In the genomic region with DNA sequence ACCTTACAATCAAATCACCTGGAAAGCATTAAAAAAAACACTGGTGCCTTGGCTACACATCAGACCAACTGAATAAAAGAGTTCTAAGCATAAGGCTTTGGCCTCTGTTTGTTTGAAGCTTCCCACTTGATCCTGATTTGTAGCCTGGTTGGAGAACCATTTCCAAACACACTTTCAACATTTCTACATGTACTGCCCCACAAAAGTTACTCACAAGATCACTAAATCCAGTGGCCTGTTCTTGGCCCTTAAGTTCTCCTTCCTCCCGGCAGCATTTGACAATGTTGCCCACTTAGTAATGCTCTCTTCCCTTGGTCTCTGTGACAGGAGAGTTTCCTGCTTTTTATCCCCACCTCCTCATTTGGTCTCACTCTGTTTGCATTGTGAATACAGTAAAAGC, we compare ENCODE assay signal across 3 cellular contexts.
TF ChIP-seq lines count a peak whose summit lies in the region.

No MANE protein-coding gene starts in this region.

TF ChIP-seq in SK-N-SH, 30 proteins besides CTCF, POLR2A, EP300 and RAD21:
- TF ChIP-seq POLR2AphosphoS5 (IDR thresholded peaks at IDR 0.05; ENCODE audit: low read depth, low read length) (0 out of 2 replicates have a peak, but pooled peaks have one; percentile 19), EZH2phosphoT487 (IDR thresholded peaks at IDR 0.05; ENCODE audit: borderline replicate concordance, low read depth) (no peak)

TF ChIP-seq in SK-N-SH treated with all-trans-retinoic acid at 6 μM for 48 hours, 23 proteins besides CTCF, POLR2A, EP300 and RAD21:
- TF ChIP-seq SNAI2 (CRISPR knock-in tag; IDR thresholded peaks at IDR 0.05) (no peak), BACH2 (CRISPR knock-in tag; IDR thresholded peaks at IDR 0.05; ENCODE audit: borderline replicate concordance) (no peak), TCF4 (CRISPR knock-in tag; IDR thresholded peaks at IDR 0.05; ENCODE audit: borderline replicate concordance) (no peak), ZFP3 (CRISPR knock-in tag; IDR thresholded peaks at IDR 0.05) (no peak), ZFP30 (CRISPR knock-in tag; IDR thresholded peaks at IDR 0.05) (no peak), ZNF70 (CRISPR knock-in tag; IDR thresholded peaks at IDR 0.05) (no peak), ARNTL (CRISPR knock-in tag; IDR thresholded peaks at IDR 0.05; ENCODE audit: borderline replicate concordance, low read depth) (no peak), GLIS3 (CRISPR knock-in tag; IDR thresholded peaks at IDR 0.05) (no peak), ESRRG (CRISPR knock-in tag; IDR thresholded peaks at IDR 0.05) (no peak), TOX (CRISPR knock-in tag; IDR thresholded peaks at IDR 0.05; ENCODE audit: borderline replicate concordance) (no peak), OSR1 (CRISPR knock-in tag; IDR thresholded peaks at IDR 0.05) (no peak), CSDC2 (CRISPR knock-in tag; IDR thresholded peaks at IDR 0.05) (no peak), ISL1 (CRISPR knock-in tag; IDR thresholded peaks at IDR 0.05) (no peak)
- TF ChIP-seq, protein P1, sequence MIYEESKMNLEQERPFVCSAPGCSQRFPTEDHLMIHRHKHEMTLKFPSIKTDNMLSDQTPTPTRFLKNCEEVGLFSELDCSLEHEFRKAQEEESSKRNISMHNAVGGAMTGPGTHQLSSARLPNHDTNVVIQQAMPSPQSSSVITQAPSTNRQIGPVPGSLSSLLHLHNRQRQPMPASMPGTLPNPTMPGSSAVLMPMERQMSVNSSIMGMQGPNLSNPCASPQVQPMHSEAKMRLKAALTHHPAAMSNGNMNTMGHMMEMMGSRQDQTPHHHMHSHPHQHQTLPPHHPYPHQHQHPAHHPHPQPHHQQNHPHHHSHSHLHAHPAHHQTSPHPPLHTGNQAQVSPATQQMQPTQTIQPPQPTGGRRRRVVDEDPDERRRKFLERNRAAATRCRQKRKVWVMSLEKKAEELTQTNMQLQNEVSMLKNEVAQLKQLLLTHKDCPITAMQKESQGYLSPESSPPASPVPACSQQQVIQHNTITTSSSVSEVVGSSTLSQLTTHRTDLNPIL (CRISPR knock-in tag; IDR thresholded peaks at IDR 0.05; ENCODE audit: low read depth): no peak
- TF ChIP-seq, protein P2, sequence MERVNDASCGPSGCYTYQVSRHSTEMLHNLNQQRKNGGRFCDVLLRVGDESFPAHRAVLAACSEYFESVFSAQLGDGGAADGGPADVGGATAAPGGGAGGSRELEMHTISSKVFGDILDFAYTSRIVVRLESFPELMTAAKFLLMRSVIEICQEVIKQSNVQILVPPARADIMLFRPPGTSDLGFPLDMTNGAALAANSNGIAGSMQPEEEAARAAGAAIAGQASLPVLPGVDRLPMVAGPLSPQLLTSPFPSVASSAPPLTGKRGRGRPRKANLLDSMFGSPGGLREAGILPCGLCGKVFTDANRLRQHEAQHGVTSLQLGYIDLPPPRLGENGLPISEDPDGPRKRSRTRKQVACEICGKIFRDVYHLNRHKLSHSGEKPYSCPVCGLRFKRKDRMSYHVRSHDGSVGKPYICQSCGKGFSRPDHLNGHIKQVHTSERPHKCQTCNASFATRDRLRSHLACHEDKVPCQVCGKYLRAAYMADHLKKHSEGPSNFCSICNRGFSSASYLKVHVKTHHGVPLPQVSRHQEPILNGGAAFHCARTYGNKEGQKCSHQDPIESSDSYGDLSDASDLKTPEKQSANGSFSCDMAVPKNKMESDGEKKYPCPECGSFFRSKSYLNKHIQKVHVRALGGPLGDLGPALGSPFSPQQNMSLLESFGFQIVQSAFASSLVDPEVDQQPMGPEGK (CRISPR knock-in tag; IDR thresholded peaks at IDR 0.05; ENCODE audit: borderline replicate concordance): no peak
- TF ChIP-seq, protein P3, sequence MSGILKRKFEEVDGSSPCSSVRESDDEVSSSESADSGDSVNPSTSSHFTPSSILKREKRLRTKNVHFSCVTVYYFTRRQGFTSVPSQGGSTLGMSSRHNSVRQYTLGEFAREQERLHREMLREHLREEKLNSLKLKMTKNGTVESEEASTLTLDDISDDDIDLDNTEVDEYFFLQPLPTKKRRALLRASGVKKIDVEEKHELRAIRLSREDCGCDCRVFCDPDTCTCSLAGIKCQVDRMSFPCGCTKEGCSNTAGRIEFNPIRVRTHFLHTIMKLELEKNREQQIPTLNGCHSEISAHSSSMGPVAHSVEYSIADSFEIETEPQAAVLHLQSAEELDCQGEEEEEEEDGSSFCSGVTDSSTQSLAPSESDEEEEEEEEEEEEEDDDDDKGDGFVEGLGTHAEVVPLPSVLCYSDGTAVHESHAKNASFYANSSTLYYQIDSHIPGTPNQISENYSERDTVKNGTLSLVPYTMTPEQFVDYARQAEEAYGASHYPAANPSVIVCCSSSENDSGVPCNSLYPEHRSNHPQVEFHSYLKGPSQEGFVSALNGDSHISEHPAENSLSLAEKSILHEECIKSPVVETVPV (CRISPR knock-in tag; IDR thresholded peaks at IDR 0.05): no peak
- TF ChIP-seq, protein P4, sequence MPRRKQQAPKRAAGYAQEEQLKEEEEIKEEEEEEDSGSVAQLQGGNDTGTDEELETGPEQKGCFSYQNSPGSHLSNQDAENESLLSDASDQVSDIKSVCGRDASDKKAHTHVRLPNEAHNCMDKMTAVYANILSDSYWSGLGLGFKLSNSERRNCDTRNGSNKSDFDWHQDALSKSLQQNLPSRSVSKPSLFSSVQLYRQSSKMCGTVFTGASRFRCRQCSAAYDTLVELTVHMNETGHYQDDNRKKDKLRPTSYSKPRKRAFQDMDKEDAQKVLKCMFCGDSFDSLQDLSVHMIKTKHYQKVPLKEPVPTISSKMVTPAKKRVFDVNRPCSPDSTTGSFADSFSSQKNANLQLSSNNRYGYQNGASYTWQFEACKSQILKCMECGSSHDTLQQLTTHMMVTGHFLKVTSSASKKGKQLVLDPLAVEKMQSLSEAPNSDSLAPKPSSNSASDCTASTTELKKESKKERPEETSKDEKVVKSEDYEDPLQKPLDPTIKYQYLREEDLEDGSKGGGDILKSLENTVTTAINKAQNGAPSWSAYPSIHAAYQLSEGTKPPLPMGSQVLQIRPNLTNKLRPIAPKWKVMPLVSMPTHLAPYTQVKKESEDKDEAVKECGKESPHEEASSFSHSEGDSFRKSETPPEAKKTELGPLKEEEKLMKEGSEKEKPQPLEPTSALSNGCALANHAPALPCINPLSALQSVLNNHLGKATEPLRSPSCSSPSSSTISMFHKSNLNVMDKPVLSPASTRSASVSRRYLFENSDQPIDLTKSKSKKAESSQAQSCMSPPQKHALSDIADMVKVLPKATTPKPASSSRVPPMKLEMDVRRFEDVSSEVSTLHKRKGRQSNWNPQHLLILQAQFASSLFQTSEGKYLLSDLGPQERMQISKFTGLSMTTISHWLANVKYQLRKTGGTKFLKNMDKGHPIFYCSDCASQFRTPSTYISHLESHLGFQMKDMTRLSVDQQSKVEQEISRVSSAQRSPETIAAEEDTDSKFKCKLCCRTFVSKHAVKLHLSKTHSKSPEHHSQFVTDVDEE (CRISPR knock-in tag; IDR thresholded peaks at IDR 0.05): no peak
- TF ChIP-seq, protein P5, sequence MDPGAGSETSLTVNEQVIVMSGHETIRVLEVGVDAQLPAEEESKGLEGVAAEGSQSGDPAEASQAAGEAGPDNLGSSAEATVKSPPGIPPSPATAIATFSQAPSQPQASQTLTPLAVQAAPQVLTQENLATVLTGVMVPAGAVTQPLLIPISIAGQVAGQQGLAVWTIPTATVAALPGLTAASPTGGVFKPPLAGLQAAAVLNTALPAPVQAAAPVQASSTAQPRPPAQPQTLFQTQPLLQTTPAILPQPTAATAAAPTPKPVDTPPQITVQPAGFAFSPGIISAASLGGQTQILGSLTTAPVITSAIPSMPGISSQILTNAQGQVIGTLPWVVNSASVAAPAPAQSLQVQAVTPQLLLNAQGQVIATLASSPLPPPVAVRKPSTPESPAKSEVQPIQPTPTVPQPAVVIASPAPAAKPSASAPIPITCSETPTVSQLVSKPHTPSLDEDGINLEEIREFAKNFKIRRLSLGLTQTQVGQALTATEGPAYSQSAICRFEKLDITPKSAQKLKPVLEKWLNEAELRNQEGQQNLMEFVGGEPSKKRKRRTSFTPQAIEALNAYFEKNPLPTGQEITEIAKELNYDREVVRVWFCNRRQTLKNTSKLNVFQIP (CRISPR knock-in tag; IDR thresholded peaks at IDR 0.05; ENCODE audit: borderline replicate concordance, low read depth): no peak

TF ChIP-seq in WTC11, 78 proteins besides CTCF, POLR2A, EP300 and RAD21:
- no peak for TF ChIP-seq ZNF138 (CRISPR knock-in tag; conservative IDR thresholded peaks at IDR 0.05)
- TF ChIP-seq EMX1 (CRISPR knock-in tag; IDR thresholded peaks at IDR 0.05): 0 out of 2 replicates have a peak, but pooled peaks have one; percentile 58
